ENCODE assay signal across 23 cellular contexts in genomic region chr5:16484081-16484480, GRCh38.
"Had no signal": no experiment of that assay in that cellular context is flagged by ENCODE, and none has a peak within 500 bp of the region (broad histone marks: within the 10 kb centered on the region; RNA-seq: fewer than 3 reads in every experiment).

No MANE protein-coding gene starts in this region.

- H3K9me3 Mint-ChIP-seq: dendritic cell treated with granulocyte-macrophage colony-stimulating factor and Interleukin-4, amounts not matched to agents 40 ng/mL and 50 ng/mL, for 4 days; memory B cell; naive B cell; stimulated activated effector memory CD8-positive, alpha-beta T cell treated with anti-CD3 and anti-CD28 coated beads, Interleukin-12 subunit alpha, Interleukin-12 subunit beta, amount 100 ng/mL, for 72 hours had no signal

- ATAC-seq: esophagus mucosa; gastroesophageal sphincter; left lobe of liver; psoas muscle; stimulated activated effector memory CD8-positive, alpha-beta T cell treated with anti-CD3 and anti-CD28 coated beads, Interleukin-12 subunit alpha, Interleukin-12 subunit beta, amount 100 ng/mL, for 72 hours; stimulated activated naive CD8-positive, alpha-beta T cell treated with anti-CD3 and anti-CD28 coated beads, Interleukin-15, Interleukin-2, amounts not matched to agents 100 U/mL and 50 U/mL, for 24 hours had no signal

- H3K4me3 ChIP-seq: gastroesophageal sphincter, psoas muscle, right lobe of liver, suprapubic skin, thyroid gland, upper lobe of left lung, uterus had no signal

- H3K27me3 ChIP-seq: gastroesophageal sphincter, neutrophil, right lobe of liver, suprapubic skin, thyroid gland, upper lobe of left lung, uterus had no signal

- H3K27ac ChIP-seq: gastroesophageal sphincter, neutrophil, right lobe of liver, suprapubic skin, thyroid gland, upper lobe of left lung, uterus had no signal

- H3K4me1 ChIP-seq: gastroesophageal sphincter, thyroid gland, upper lobe of left lung, uterus had no signal

- H3K9me3 ChIP-seq: gastroesophageal sphincter, neutrophil, psoas muscle, right lobe of liver, suprapubic skin, thyroid gland, upper lobe of left lung, uterus had no signal

- H3K27me3 Mint-ChIP-seq: naive B cell had no signal

- H3K4me3 Mint-ChIP-seq: dendritic cell treated with granulocyte-macrophage colony-stimulating factor and Interleukin-4, amounts not matched to agents 40 ng/mL and 50 ng/mL, for 4 days; endodermal cell; memory B cell; naive B cell; stimulated activated effector memory CD8-positive, alpha-beta T cell treated with anti-CD3 and anti-CD28 coated beads, Interleukin-12 subunit alpha, Interleukin-12 subunit beta, amount 100 ng/mL, for 72 hours had no signal

- DNase-seq: endodermal cell; glutamatergic neuron; hippocampal formation; kidney glomerular epithelial cell; midbrain; naive B cell; psoas muscle; retina; right lobe of liver; stimulated activated CD4-positive, alpha-beta T cell treated with anti-CD3 and anti-CD28 coated beads, Interleukin-4, amount 100 ng/mL, for 1 hour; stimulated activated CD8-positive, alpha-beta memory T cell treated with anti-CD3 and anti-CD28 coated beads, Interleukin-4, amount 100 ng/mL, for 48 hours; stimulated activated naive CD8-positive, alpha-beta T cell treated with anti-CD3 and anti-CD28 coated beads, Interleukin-15, Interleukin-2, amounts not matched to agents 100 U/mL and 50 U/mL, for 24 hours; thyroid gland; upper lobe of left lung; uterus had no signal

- H3K36me3 Mint-ChIP-seq: memory B cell; naive B cell; stimulated activated effector memory CD8-positive, alpha-beta T cell treated with anti-CD3 and anti-CD28 coated beads, Interleukin-12 subunit alpha, Interleukin-12 subunit beta, amount 100 ng/mL, for 72 hours had no signal

- H3K36me3 ChIP-seq: gastroesophageal sphincter, neutrophil, suprapubic skin, thyroid gland, upper lobe of left lung, uterus had no signal

- H3K4me1 Mint-ChIP-seq: endodermal cell, memory B cell had no signal

- H3K27ac Mint-ChIP-seq: dendritic cell treated with granulocyte-macrophage colony-stimulating factor and Interleukin-4, amounts not matched to agents 40 ng/mL and 50 ng/mL, for 4 days; endodermal cell; memory B cell; stimulated activated effector memory CD8-positive, alpha-beta T cell treated with anti-CD3 and anti-CD28 coated beads, Interleukin-12 subunit alpha, Interleukin-12 subunit beta, amount 100 ng/mL, for 72 hours had no signal
